1 cellular context compared by ENCODE assay signal in the genomic region with DNA sequence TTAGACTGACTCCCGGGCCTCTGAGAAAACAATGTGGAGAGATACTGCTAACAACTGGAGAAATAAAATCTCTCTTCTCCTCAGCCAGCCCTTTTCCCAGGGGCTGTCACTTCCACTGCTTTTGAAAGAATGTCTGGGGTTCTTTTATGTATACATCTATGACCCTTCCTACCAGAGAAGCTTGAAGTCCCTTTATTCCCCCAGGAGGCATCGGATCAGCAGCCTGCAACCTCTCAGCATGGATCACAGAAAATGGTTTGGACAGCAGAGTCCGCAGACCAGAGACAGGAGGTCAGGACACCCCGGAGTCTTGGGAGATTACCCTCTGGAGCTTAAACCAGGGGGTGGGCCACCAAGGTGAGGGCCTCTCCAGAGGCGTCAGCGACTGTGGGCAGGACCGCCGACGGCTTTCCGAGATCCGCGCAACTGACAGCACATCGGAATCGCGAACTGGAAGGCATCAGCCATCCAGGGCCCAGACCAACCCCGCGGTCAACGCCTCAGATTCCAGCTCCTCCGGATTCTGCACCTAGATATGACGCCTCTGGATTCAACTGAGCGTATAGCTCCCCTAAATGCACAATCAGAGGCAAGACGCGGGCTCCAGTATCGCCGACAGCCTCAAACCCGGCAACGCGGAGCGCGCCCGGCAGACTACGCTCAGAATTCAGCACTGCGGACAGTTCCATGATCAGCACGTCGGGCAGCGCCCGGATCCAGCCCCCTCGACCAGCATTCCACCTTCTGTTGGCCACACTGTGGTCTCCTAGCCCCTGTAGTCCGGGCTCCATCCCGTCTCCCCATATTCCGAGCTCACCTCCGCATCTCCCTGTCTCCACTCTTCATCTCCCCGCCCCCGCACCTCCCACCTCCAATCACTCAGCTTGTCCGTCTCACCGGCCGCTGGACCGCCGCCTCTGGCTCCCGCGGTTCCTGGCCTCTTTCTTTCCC.
TF ChIP-seq lines count a peak whose summit lies in the region.

No MANE protein-coding gene starts in this region.

TF ChIP-seq in K562, 482 proteins besides CTCF, POLR2A, EP300 and RAD21 (continued from another document and continues in another):
- TF ChIP-seq MAFK (IDR thresholded peaks at IDR 0.05; ENCODE audit: low read length) (no peak), XRCC5 (IDR thresholded peaks at IDR 0.05; ENCODE audit: low read depth, low read length) (peak; percentile 75), ARID2 (IDR thresholded peaks at IDR 0.05) (no peak), HNRNPLL (IDR thresholded peaks at IDR 0.05; ENCODE audit: low read depth, low read length, poor library complexity, severe bottlenecking) (no peak), RBM14 (IDR thresholded peaks at IDR 0.05; ENCODE audit: borderline replicate concordance, insufficient read depth, low read depth, low read length) (no peak), ZNF24 (IDR thresholded peaks at IDR 0.05) (0 out of 2 replicates have a peak, but pooled peaks have one; percentile 44), SMARCA4 (IDR thresholded peaks at IDR 0.05) (no peak), ZNF232 (CRISPR knock-in tag; IDR thresholded peaks at IDR 0.05) (peak; percentile 99), FOXA1 (IDR thresholded peaks at IDR 0.05; ENCODE audit: borderline replicate concordance) (no peak), PHB (CRISPR knock-in tag; IDR thresholded peaks at IDR 0.05) (no peak), PTBP1 (IDR thresholded peaks at IDR 0.05; ENCODE audit: low read depth, low read length) (no peak), POLR2AphosphoS5 (IDR thresholded peaks at IDR 0.05; ENCODE audit: control insufficient read depth, insufficient read depth, low read depth, low read length) (no peak), TCFL5 (CRISPR knock-in tag; conservative IDR thresholded peaks at IDR 0.05) (no peak), CAMTA2 (CRISPR knock-in tag; conservative IDR thresholded peaks at IDR 0.05) (no peak), CCNT2 (IDR thresholded peaks at IDR 0.05; ENCODE audit: borderline replicate concordance, extremely low read depth, insufficient read length, low read depth, low read length) (no peak), SMARCC2 (IDR thresholded peaks at IDR 0.05; ENCODE audit: low read depth) (no peak), HDAC1 (IDR thresholded peaks at IDR 0.05) (peak in 1 of 2 experiments; percentile 95; a peak in 2 of 4 replicates), PTTG1 (tag; IDR thresholded peaks at IDR 0.05; ENCODE audit: low read depth) (no peak), SNIP1 (IDR thresholded peaks at IDR 0.05; ENCODE audit: low read depth) (no peak), NR2C2 (CRISPR knock-in tag; IDR thresholded peaks at IDR 0.05) (peak; percentile 92), NR2C2 (tag; IDR thresholded peaks at IDR 0.05) (no peak), SMC3 (conservative IDR thresholded peaks at IDR 0.05; ENCODE audit: insufficient read depth, low read depth, low read length) (0 out of 2 replicates have a peak, but pooled peaks have one; percentile 1), JUNB (CRISPR knock-in tag; conservative IDR thresholded peaks at IDR 0.05) (no peak), ZNF282 (CRISPR knock-in tag; IDR thresholded peaks at IDR 0.05) (peak; percentile 99), RFX5 (IDR thresholded peaks at IDR 0.05; ENCODE audit: low read depth, low read length) (peak; percentile 26; the same call in 1 of the 2 replicates), ELF4 (CRISPR knock-in tag; IDR thresholded peaks at IDR 0.05) (0 out of 2 replicates have a peak, but pooled peaks have one; percentile 14)
- TF ChIP-seq, protein P1, sequence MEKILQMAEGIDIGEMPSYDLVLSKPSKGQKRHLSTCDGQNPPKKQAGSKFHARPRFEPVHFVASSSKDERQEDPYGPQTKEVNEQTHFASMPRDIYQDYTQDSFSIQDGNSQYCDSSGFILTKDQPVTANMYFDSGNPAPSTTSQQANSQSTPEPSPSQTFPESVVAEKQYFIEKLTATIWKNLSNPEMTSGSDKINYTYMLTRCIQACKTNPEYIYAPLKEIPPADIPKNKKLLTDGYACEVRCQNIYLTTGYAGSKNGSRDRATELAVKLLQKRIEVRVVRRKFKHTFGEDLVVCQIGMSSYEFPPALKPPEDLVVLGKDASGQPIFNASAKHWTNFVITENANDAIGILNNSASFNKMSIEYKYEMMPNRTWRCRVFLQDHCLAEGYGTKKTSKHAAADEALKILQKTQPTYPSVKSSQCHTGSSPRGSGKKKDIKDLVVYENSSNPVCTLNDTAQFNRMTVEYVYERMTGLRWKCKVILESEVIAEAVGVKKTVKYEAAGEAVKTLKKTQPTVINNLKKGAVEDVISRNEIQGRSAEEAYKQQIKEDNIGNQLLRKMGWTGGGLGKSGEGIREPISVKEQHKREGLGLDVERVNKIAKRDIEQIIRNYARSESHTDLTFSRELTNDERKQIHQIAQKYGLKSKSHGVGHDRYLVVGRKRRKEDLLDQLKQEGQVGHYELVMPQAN (IDR thresholded peaks at IDR 0.05; ENCODE audit: borderline replicate concordance): peak; percentile 85
- TF ChIP-seq, protein P2, sequence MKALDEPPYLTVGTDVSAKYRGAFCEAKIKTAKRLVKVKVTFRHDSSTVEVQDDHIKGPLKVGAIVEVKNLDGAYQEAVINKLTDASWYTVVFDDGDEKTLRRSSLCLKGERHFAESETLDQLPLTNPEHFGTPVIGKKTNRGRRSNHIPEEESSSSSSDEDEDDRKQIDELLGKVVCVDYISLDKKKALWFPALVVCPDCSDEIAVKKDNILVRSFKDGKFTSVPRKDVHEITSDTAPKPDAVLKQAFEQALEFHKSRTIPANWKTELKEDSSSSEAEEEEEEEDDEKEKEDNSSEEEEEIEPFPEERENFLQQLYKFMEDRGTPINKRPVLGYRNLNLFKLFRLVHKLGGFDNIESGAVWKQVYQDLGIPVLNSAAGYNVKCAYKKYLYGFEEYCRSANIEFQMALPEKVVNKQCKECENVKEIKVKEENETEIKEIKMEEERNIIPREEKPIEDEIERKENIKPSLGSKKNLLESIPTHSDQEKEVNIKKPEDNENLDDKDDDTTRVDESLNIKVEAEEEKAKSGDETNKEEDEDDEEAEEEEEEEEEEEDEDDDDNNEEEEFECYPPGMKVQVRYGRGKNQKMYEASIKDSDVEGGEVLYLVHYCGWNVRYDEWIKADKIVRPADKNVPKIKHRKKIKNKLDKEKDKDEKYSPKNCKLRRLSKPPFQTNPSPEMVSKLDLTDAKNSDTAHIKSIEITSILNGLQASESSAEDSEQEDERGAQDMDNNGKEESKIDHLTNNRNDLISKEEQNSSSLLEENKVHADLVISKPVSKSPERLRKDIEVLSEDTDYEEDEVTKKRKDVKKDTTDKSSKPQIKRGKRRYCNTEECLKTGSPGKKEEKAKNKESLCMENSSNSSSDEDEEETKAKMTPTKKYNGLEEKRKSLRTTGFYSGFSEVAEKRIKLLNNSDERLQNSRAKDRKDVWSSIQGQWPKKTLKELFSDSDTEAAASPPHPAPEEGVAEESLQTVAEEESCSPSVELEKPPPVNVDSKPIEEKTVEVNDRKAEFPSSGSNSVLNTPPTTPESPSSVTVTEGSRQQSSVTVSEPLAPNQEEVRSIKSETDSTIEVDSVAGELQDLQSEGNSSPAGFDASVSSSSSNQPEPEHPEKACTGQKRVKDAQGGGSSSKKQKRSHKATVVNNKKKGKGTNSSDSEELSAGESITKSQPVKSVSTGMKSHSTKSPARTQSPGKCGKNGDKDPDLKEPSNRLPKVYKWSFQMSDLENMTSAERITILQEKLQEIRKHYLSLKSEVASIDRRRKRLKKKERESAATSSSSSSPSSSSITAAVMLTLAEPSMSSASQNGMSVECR (CRISPR knock-in tag; IDR thresholded peaks at IDR 0.05): peak; percentile 100
- TF ChIP-seq, protein P3, sequence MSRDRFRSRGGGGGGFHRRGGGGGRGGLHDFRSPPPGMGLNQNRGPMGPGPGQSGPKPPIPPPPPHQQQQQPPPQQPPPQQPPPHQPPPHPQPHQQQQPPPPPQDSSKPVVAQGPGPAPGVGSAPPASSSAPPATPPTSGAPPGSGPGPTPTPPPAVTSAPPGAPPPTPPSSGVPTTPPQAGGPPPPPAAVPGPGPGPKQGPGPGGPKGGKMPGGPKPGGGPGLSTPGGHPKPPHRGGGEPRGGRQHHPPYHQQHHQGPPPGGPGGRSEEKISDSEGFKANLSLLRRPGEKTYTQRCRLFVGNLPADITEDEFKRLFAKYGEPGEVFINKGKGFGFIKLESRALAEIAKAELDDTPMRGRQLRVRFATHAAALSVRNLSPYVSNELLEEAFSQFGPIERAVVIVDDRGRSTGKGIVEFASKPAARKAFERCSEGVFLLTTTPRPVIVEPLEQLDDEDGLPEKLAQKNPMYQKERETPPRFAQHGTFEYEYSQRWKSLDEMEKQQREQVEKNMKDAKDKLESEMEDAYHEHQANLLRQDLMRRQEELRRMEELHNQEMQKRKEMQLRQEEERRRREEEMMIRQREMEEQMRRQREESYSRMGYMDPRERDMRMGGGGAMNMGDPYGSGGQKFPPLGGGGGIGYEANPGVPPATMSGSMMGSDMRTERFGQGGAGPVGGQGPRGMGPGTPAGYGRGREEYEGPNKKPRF (IDR thresholded peaks at IDR 0.05; ENCODE audit: low read depth, low read length): no peak
- TF ChIP-seq, protein P4, sequence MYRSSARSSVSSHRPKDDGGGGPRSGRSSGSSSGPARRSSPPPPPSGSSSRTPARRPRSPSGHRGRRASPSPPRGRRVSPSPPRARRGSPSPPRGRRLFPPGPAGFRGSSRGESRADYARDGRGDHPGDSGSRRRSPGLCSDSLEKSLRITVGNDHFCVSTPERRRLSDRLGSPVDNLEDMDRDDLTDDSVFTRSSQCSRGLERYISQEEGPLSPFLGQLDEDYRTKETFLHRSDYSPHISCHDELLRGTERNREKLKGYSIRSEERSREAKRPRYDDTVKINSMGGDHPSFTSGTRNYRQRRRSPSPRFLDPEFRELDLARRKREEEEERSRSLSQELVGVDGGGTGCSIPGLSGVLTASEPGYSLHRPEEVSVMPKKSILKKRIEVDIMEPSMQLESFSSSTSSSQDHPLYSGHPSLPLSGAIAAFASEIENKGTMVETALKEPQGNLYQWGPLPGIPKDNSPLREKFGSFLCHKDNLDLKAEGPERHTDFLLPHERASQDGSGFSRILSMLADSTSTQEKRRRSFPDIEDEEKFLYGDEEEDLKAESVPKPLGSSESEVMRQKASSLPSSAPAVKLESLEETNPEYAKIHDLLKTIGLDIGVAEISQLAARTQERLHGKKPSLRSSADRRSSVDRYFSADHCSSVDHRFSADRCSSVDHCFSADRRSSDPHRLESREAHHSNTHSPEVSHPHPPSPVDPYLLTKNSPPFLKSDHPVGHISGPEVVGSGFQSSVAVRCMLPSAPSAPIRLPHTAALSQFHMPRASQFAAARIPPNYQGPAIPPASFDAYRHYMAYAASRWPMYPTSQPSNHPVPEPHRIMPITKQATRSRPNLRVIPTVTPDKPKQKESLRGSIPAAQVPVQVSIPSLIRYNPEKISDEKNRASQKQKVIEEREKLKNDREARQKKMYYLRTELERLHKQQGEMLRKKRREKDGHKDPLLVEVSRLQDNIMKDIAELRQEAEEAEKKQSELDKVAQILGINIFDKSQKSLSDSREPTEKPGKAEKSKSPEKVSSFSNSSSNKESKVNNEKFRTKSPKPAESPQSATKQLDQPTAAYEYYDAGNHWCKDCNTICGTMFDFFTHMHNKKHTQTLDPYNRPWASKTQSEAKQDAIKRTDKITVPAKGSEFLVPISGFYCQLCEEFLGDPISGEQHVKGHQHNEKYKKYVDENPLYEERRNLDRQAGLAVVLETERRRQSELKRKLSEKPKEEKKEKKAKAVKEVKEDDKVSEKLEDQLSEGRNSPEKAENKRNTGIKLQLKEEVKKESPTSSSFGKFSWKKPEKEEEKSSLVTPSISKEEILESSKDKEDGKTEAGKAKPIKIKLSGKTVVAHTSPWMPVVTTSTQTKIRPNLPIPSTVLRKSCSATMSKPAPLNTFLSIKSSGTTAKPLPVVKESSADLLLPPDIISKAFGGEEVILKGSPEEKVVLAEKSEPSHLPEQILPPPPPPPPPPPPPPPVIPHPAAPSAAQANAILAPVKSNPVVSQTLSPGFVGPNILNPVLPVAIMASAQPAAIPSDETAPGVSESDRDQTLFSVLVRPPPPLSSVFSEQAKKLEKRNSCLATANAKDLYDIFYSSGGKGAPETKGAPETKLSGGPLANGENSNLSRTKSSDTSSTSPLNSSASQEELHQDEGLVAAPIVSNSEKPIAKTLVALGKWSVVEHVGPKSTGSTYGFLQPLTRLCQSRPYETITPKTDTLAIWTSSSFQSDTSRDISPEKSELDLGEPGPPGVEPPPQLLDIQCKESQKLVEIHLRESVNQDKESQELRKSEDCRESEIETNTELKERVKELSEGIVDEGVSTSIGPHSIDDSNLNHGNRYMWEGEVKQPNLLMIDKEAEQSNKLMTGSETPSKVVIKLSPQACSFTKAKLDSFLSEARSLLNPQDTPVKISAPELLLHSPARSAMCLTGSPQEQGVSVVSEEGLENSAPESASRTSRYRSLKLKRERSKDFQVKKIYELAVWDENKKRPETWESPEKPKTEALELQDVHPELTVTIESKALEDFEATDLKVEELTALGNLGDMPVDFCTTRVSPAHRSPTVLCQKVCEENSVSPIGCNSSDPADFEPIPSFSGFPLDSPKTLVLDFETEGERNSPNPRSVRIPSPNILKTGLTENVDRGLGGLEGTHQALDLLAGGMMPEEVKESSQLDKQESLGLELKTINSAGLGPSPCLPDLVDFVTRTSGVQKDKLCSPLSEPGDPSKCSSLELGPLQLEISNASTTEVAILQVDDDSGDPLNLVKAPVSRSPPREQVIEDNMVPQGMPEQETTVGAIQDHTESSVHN (IDR thresholded peaks at IDR 0.05; ENCODE audit: borderline replicate concordance in 1 of 2, low read depth in 1 of 2): no peak
- TF ChIP-seq, protein P5, sequence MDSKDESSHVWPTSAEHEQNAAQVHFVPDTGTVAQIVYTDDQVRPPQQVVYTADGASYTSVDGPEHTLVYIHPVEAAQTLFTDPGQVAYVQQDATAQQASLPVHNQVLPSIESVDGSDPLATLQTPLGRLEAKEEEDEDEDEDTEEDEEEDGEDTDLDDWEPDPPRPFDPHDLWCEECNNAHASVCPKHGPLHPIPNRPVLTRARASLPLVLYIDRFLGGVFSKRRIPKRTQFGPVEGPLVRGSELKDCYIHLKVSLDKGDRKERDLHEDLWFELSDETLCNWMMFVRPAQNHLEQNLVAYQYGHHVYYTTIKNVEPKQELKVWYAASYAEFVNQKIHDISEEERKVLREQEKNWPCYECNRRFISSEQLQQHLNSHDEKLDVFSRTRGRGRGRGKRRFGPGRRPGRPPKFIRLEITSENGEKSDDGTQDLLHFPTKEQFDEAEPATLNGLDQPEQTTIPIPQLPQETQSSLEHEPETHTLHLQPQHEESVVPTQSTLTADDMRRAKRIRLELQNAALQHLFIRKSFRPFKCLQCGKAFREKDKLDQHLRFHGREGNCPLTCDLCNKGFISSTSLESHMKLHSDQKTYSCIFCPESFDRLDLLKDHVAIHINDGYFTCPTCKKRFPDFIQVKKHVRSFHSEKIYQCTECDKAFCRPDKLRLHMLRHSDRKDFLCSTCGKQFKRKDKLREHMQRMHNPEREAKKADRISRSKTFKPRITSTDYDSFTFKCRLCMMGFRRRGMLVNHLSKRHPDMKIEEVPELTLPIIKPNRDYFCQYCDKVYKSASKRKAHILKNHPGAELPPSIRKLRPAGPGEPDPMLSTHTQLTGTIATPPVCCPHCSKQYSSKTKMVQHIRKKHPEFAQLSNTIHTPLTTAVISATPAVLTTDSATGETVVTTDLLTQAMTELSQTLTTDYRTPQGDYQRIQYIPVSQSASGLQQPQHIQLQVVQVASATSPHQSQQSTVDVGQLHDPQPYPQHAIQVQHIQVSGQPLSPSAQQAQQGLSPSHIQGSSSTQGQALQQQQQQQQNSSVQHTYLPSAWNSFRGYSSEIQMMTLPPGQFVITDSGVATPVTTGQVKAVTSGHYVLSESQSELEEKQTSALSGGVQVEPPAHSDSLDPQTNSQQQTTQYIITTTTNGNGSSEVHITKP (IDR thresholded peaks at IDR 0.05; ENCODE audit: partially characterized antibody): no peak
